In genomic region chr17:4950075-4950756, GRCh38 we compare ENCODE assay signal across 8 cellular contexts. TPM values are rescaled to one million over a fixed set of nuclear protein-coding genes. Genes with fewer than 3 reads are reported as not detected.
DNase-seq lines count a peak whose midpoint lies in the region; ATAC-seq and TF ChIP-seq lines count a peak whose summit lies in the region.

No MANE protein-coding gene starts in this region.

- H3K27me3 Mint-ChIP-seq in brain = peaks cover 3% of the 10 kb centered on the region
- H3K27me3 Mint-ChIP-seq in stimulated activated memory B cell treated with anti-CD40 and anti-IgM and Interleukin-4, amounts not matched to agents 10 μg/mL and 1 μg/mL and 100 μg/mL, for 72 hours = no peaks in the 10 kb centered on the region

- H3K4me1 ChIP-seq in GM23248 (ENCODE audit: insufficient read depth) (peaks cover 19% of the 10 kb centered on the region), PC-3 (ENCODE audit: insufficient read depth, low read length) (peaks cover 20% of the 10 kb centered on the region)

- WGBS in GM23248 (ENCODE audit: low coverage in 1 of 2, low lambda C conversion rate in 2 of 2, missing lambda C conversion rate in 2 of 2), 2 experiments = 26 to 34% methylated on average over 32 to 51 of the region's 52 CpGs

- POLR2A ChIA-PET in PC-3 (lab: Charles Lee; ENCODE audit: unreplicated experiment) = interaction anchor here (0.7 kb wide), 1 partner anchor 17 kb away, joined by 5 read pairs; the partner anchor contains the start of gene SPAG7

- H3K79me2 ChIP-seq in GM23248 (ENCODE audit: insufficient read depth) = peaks cover 31% of the 10 kb centered on the region
- H3K79me2 ChIP-seq in PC-3 (ENCODE audit: low read length) = peaks cover 34% of the 10 kb centered on the region

- H3K4me3 Mint-ChIP-seq in brain = peak overlapping the region; percentile 76 to 82 (median 77)
- H3K4me3 Mint-ChIP-seq in stimulated activated memory B cell treated with anti-CD40 and anti-IgM and Interleukin-4, amounts not matched to agents 10 μg/mL and 1 μg/mL and 100 μg/mL, for 72 hours = peak overlapping the region; percentile 87

- DNase-seq in GM23248 = peak; percentile 73
- DNase-seq in PC-3 = peak; percentile 11

- H2AFZ ChIP-seq in GM23248 (peak overlapping the region; percentile 73), PC-3 (ENCODE audit: low read length) (peak overlapping the region; percentile 82)

- H3F3A ChIP-seq in GM23248 (ENCODE audit: insufficient read depth) = peaks cover 32% of the 10 kb centered on the region
- H3F3A ChIP-seq in PC-3 (ENCODE audit: low read length, unreplicated experiment) = no peaks in the 10 kb centered on the region

- CTCF ChIA-PET in PC-3 (lab: Charles Lee) = interaction anchor here (0.6 kb wide), 1 partner anchor 11 kb away, joined by 3 read pairs; the partner anchor contains the start of gene SLC25A11

- H3K4me2 ChIP-seq in GM23248 (ENCODE audit: unreplicated experiment) = peak overlapping the region; percentile 50
- H3K4me2 ChIP-seq in PC-3 (ENCODE audit: low read length) = peak overlapping the region; percentile 93

- H3K9me3 ChIP-seq in GM23248 (ENCODE audit: low read depth) (no peaks in the 10 kb centered on the region), PC-3 (ENCODE audit: low read length) (no peaks in the 10 kb centered on the region)

- H3K4me3 ChIP-seq in GM23248 (peak overlapping the region; percentile 93), PC-3 (ENCODE audit: low read length) (peak overlapping the region; percentile 74)

- TSS peak; percentile 70 for BruUV-seq in PC-3 (replicated peaks; lab: Mats Ljungman, UMichigan)

- in situ Hi-C loops in GM23248 (cut with MboI) = no loop called here

- peaks cover 16% of the 10 kb centered on the region for H3K36me3 Mint-ChIP-seq in brain
- peaks cover 24% of the 10 kb centered on the region for H3K36me3 Mint-ChIP-seq in stimulated activated memory B cell treated with anti-CD40 and anti-IgM and Interleukin-4, amounts not matched to agents 10 μg/mL and 1 μg/mL and 100 μg/mL, for 72 hours

- intact Hi-C loops in PC-3 (cut with micrococcal nuclease) = no loop called here

- H3K27ac ChIP-seq in C4-2B (peak overlapping the region; percentile 100), GM23248 (peak overlapping the region; percentile 91), PC-3 (ENCODE audit: low read length) (peak overlapping the region; percentile 85), layer of hippocampus (ENCODE audit: low read depth, low read length) (peak overlapping the region; percentile 97)

- H3K27me3 ChIP-seq in GM23248 (replicated peaks; ENCODE audit: insufficient read depth) (no peaks in the 10 kb centered on the region), PC-3 (ENCODE audit: low read length) (no peaks in the 10 kb centered on the region), layer of hippocampus (ENCODE audit: control insufficient read depth, insufficient read depth, low read length) (no peaks in the 10 kb centered on the region)

- no peak for TF ChIP-seq CTCF in C4-2B (conservative IDR thresholded peaks at IDR 0.05)
- no peak for TF ChIP-seq CTCF in PC-3 (conservative IDR thresholded peaks at IDR 0.05; ENCODE audit: low read depth, low read length)
- no peak for TF ChIP-seq CTCF in brain (conservative IDR thresholded peaks at IDR 0.05)

- H3K4me1 Mint-ChIP-seq in brain = peaks cover 48% of the 10 kb centered on the region
- peaks cover 44% of the 10 kb centered on the region for H3K4me1 Mint-ChIP-seq in stimulated activated memory B cell treated with anti-CD40 and anti-IgM and Interleukin-4, amounts not matched to agents 10 μg/mL and 1 μg/mL and 100 μg/mL, for 72 hours

- H3K9me2 ChIP-seq in GM23248 (ENCODE audit: insufficient read depth) (no peaks in the 10 kb centered on the region), PC-3 (replicated peaks; ENCODE audit: low read length) (no peaks in the 10 kb centered on the region)

- H4K20me1 ChIP-seq in GM23248 (ENCODE audit: insufficient read depth) (no peaks in the 10 kb centered on the region; the same call in 1 of the 2 replicates), PC-3 (ENCODE audit: low read length) (peaks cover 16% of the 10 kb centered on the region)

- H3K9me3 Mint-ChIP-seq in brain = no peaks in the 10 kb centered on the region
- H3K9me3 Mint-ChIP-seq in stimulated activated memory B cell treated with anti-CD40 and anti-IgM and Interleukin-4, amounts not matched to agents 10 μg/mL and 1 μg/mL and 100 μg/mL, for 72 hours = no peaks in the 10 kb centered on the region

- peak overlapping the region; percentile 67 to 94 (median 82) for H3K27ac Mint-ChIP-seq in brain
- H3K27ac Mint-ChIP-seq in stimulated activated memory B cell treated with anti-CD40 and anti-IgM and Interleukin-4, amounts not matched to agents 10 μg/mL and 1 μg/mL and 100 μg/mL, for 72 hours = peak overlapping the region; percentile 92

- peak; percentile 19; the same call in 1 of the 2 replicates for ATAC-seq in PC-3
- ATAC-seq in stimulated activated memory B cell treated with anti-CD40 and anti-IgM and Interleukin-4, amounts not matched to agents 10 μg/mL and 1 μg/mL and 100 μg/mL, for 72 hours = no peak
- no peak for ATAC-seq in GM18868 (IDR thresholded peaks at IDR 0.05; ENCODE audit: unreplicated experiment)
- no peak for ATAC-seq in HG02610 (IDR thresholded peaks at IDR 0.05; ENCODE audit: unreplicated experiment)

- peak overlapping the region; percentile 83 for H3K9ac ChIP-seq in GM23248
- H3K9ac ChIP-seq in PC-3 (ENCODE audit: low read length) = peak overlapping the region; percentile 64

- peaks cover 11% of the 10 kb centered on the region for H3K36me3 ChIP-seq in GM23248 (ENCODE audit: low read depth)
- peaks cover 14% of the 10 kb centered on the region for H3K36me3 ChIP-seq in PC-3 (ENCODE audit: low read depth, low read length)

RNA-seq across cellular contexts. Expression of gene ENO3, which starts 0.7 kb away (rescaled TPM):
- 0.38 and 1.2 TPM in 2 replicates for total RNA-seq in GM23248 (2014; rRNA removed; shearing (Covaris generic))
- polyA plus RNA-seq in GM23248 (2016; fragmentation: Nextera tagmentation; extraction: Ambion mirVana) (3.2 and 4.1 TPM in 2 replicates), brain (ENCODE audit: insufficient read depth, low read depth, low replicate concordance) (5.5 TPM)
- 2.4 and 7.5 TPM in 2 replicates for total RNA-seq in PC-3 (2014; rRNA removed)

RNA-seq across cellular contexts. Expression of gene PFN1, which starts 1.9 kb away (rescaled TPM):
- total RNA-seq in GM23248 (2014; rRNA removed; shearing (Covaris generic)) = 621 and 886 TPM in 2 replicates
- polyA plus RNA-seq in GM23248 (2016; fragmentation: Nextera tagmentation; extraction: Ambion mirVana) (2,247 and 2,282 TPM in 2 replicates), brain (ENCODE audit: insufficient read depth, low read depth, low replicate concordance) (473 TPM)
- total RNA-seq in PC-3 (2014; rRNA removed) = 1,914 and 2,339 TPM in 2 replicates

RNA-seq across cellular contexts. Expression of gene RNF167, which starts 10.1 kb away (rescaled TPM):
- total RNA-seq in GM23248 (2014; rRNA removed; shearing (Covaris generic)) = 19.8 and 31.7 TPM in 2 replicates
- polyA plus RNA-seq in GM23248 (2016; fragmentation: Nextera tagmentation; extraction: Ambion mirVana) = 34.2 and 36.6 TPM in 2 replicates
- total RNA-seq in PC-3 (2014; rRNA removed) = 37.8 and 43.1 TPM in 2 replicates
- polyA plus RNA-seq in brain (ENCODE audit: insufficient read depth, low read depth, low replicate concordance) = 268 TPM

RNA-seq across cellular contexts. Expression of gene SLC25A11, which starts 10.4 kb away (rescaled TPM):
- 68.5 and 131 TPM in 2 replicates for total RNA-seq in GM23248 (2014; rRNA removed; shearing (Covaris generic))
- 71.4 and 73.2 TPM in 2 replicates for polyA plus RNA-seq in GM23248 (2016; fragmentation: Nextera tagmentation; extraction: Ambion mirVana)
- 64.3 and 72.1 TPM in 2 replicates for total RNA-seq in PC-3 (2014; rRNA removed)
- 120 TPM for polyA plus RNA-seq in brain (ENCODE audit: insufficient read depth, low read depth, low replicate concordance)

RNA-seq across cellular contexts. Expression of gene SPAG7, which starts 17.4 kb away (rescaled TPM):
- 39.1 and 43.1 TPM in 2 replicates for total RNA-seq in GM23248 (2014; rRNA removed; shearing (Covaris generic))
- 97.7 and 107 TPM in 2 replicates for polyA plus RNA-seq in GM23248 (2016; fragmentation: Nextera tagmentation; extraction: Ambion mirVana)
- 44.1 and 48.4 TPM in 2 replicates for total RNA-seq in PC-3 (2014; rRNA removed)
- 66.5 TPM for polyA plus RNA-seq in brain (ENCODE audit: insufficient read depth, low read depth, low replicate concordance)
